Comparison of ENCODE assay signal across 25 cellular contexts in genomic region chr6:1175877-1176276, GRCh38.
DNase-seq lines count a peak whose midpoint lies in the region; ATAC-seq, FAIRE-seq and TF ChIP-seq lines count a peak whose summit lies in the region.
"Had no signal": no experiment of that assay in that cellular context is flagged by ENCODE, and none has a peak within 500 bp of the region (broad histone marks: within the 10 kb centered on the region; RNA-seq: fewer than 3 reads in every experiment).

No MANE protein-coding gene starts in this region.

- no peaks in the 10 kb centered on the region for H3K27me3 ChIP-seq in bronchial epithelial cell (ENCODE audit: control insufficient read depth, insufficient read depth, low read length)

- peak; percentile 75 for DNase-seq in bronchial epithelial cell (ENCODE audit: low read depth)
- peak; percentile 38 for DNase-seq in left kidney (ENCODE audit: low read depth, low spot score)
- no peak for DNase-seq in DMS 273 treated with DMSO at 0.1 percent for 48 hours (lab: John Stamatoyannopoulos, UW)
- DNase-seq in T-helper 2 cell treated with Interferon-gamma antibody and Interleukin-4, amounts not matched to agents 5 μg/mL and 100 μg/mL, for 36 hours (ENCODE audit: low spot score) = no peak
- DNase-seq: ACHN; AML-193; Caco-2; CD4-positive, alpha-beta T cell; DMS153; DMS79; GDM1; GOT3; H7; HFFc6 had no signal

- no peak for TF ChIP-seq CTCF in bronchial epithelial cell (IDR thresholded peaks at IDR 0.05; ENCODE audit: insufficient read depth, low read length, severe bottlenecking)

- H3K36me3 ChIP-seq in bronchial epithelial cell (ENCODE audit: control insufficient read depth, insufficient read depth, low read length) = no peaks in the 10 kb centered on the region

- H3K9me3 Mint-ChIP-seq in T-helper 2 cell treated with Interferon-gamma antibody and Interleukin-4, amounts not matched to agents 5 μg/mL and 100 μg/mL, for 36 hours = no peaks in the 10 kb centered on the region
- H3K9me3 Mint-ChIP-seq: CD4-positive, alpha-beta T cell had no signal

- H3K4me3 Mint-ChIP-seq in T-helper 2 cell treated with Interferon-gamma antibody and Interleukin-4, amounts not matched to agents 5 μg/mL and 100 μg/mL, for 36 hours = no peak overlapping the region
- H3K4me3 Mint-ChIP-seq: CD4-positive, alpha-beta T cell; HFFc6; IgD-negative memory B cell had no signal

- no peak overlapping the region for H3K4me3 ChIP-seq in bronchial epithelial cell (ENCODE audit: low read depth, low read length)

- H3K4me1 Mint-ChIP-seq in T-helper 2 cell treated with Interferon-gamma antibody and Interleukin-4, amounts not matched to agents 5 μg/mL and 100 μg/mL, for 36 hours (ENCODE audit: low read depth) = no peaks in the 10 kb centered on the region
- H3K4me1 Mint-ChIP-seq: IgD-negative memory B cell had no signal

- no peak overlapping the region for H3K27ac Mint-ChIP-seq in T-helper 2 cell treated with Interferon-gamma antibody and Interleukin-4, amounts not matched to agents 5 μg/mL and 100 μg/mL, for 36 hours
- H3K27ac Mint-ChIP-seq: CD4-positive, alpha-beta T cell; HFFc6; IgD-negative memory B cell had no signal

- peak; percentile 93 for FAIRE-seq in bronchial epithelial cell (lab: Jason Lieb, UNC)
- FAIRE-seq: A204.1, D721Med, GM12892, GM18507, HepG2, HTR-8/SVneo had no signal

- peak; percentile 81 for ATAC-seq in esophagus mucosa
- no peak for ATAC-seq in GM19397 (IDR thresholded peaks at IDR 0.05; ENCODE audit: unreplicated experiment)
- ATAC-seq in HG03378 (IDR thresholded peaks at IDR 0.05; ENCODE audit: unreplicated experiment) = no peak
- ATAC-seq: HCT116, HepG2 had no signal

- H3K27me3 Mint-ChIP-seq in T-helper 2 cell treated with Interferon-gamma antibody and Interleukin-4, amounts not matched to agents 5 μg/mL and 100 μg/mL, for 36 hours (ENCODE audit: low read depth) = peaks cover 3% of the 10 kb centered on the region

- H3K36me3 Mint-ChIP-seq in T-helper 2 cell treated with Interferon-gamma antibody and Interleukin-4, amounts not matched to agents 5 μg/mL and 100 μg/mL, for 36 hours (ENCODE audit: low read depth) = no peaks in the 10 kb centered on the region

Comparison
In these comparisons a context has a peak if more than half of its experiments do, and no peak if none do; other contexts are left out.
1. DNase-seq: peak in bronchial epithelial cell (single experiment) and left kidney (single experiment); none in DMS 273 treated with DMSO at 0.1 percent for 48 hours (single experiment) and T-helper 2 cell treated with Interferon-gamma antibody and Interleukin-4, amounts not matched to agents 5 μg/mL and 100 μg/mL, for 36 hours (single experiment).